ENCODE assay signal across 8 cellular contexts in the genomic region with DNA sequence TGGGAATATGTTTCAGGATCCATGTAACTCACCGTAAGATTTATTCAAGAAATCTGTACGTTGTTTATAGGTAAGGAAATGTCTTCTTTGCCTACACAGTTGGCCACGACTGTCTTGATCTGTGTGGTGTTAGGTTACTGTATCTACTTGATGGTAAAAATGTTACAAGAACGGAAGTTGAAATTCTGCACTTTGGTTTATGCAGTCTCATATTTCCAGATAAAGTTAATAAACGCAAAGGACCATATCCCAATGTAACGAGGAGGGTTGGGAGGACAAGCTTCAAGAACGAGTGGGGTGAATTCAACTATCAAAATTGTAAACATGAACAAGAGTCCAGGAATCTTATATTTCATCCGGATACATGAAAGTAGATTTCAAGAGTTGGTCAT. TPM values are rescaled to one million over a fixed set of nuclear protein-coding genes. Genes with fewer than 3 reads are reported as not detected.
A peak's percentile ranks its signal among the peaks of the same experiment; 100 is the strongest.
DNase-seq lines count a peak whose midpoint lies in the region; ATAC-seq and TF ChIP-seq lines count a peak whose summit lies in the region.

No MANE protein-coding gene starts in this region.

- H3K27ac ChIP-seq in DND-41 (ENCODE audit: low read length) (peak overlapping the region; percentile 74), MM.1S (ENCODE audit: low read length) (peak overlapping the region; percentile 49; the same call in 1 of the 2 replicates), duodenal mucosa (ENCODE audit: low read depth, low read length) (peak overlapping the region; percentile 67)

- no peaks in the 10 kb centered on the region for H3K9me3 Mint-ChIP-seq in naive thymus-derived CD8-positive, alpha-beta T cell

- no peaks in the 10 kb centered on the region for H3K27me3 ChIP-seq in DND-41 (ENCODE audit: insufficient read depth, low read length, poor library complexity)
- H3K27me3 ChIP-seq in MM.1S (replicated peaks; ENCODE audit: insufficient read depth, low read length): no peaks in the 10 kb centered on the region
- no peaks in the 10 kb centered on the region for H3K27me3 ChIP-seq in duodenal mucosa (ENCODE audit: control insufficient read depth in 1 of 2, insufficient read depth in 2 of 2, low read length in 2 of 2)

- H3F3A ChIP-seq in MM.1S (ENCODE audit: insufficient read depth, low read length): peaks cover 5% of the 10 kb centered on the region; the same call in 1 of the 2 replicates

- POLR2A ChIA-PET in naive thymus-derived CD8-positive, alpha-beta T cell (lab: Charles Lee): interaction anchor here (0.8 to 7.8 kb wide), 11 partner anchors 18 to 1451 kb away, joined by 3 to 82 read pairs (median 4); a partner anchor contains a TSS

- H3K9me2 ChIP-seq in MM.1S (replicated peaks; ENCODE audit: insufficient read depth, low read length): no peaks in the 10 kb centered on the region

- H3K4me1 Mint-ChIP-seq in naive thymus-derived CD8-positive, alpha-beta T cell: peaks cover 16 to 34% (median 29%) of the 10 kb centered on the region in 4 donors

- H3K9ac ChIP-seq in DND-41 (ENCODE audit: low read depth, low read length) (peak overlapping the region; percentile 88), MM.1S (ENCODE audit: low read length) (peak overlapping the region; percentile 65), duodenal mucosa (ENCODE audit: low read depth in 1 of 2, low read length in 2 of 2) (peak overlapping the region; percentile 65 to 75)

- H2AFZ ChIP-seq in DND-41 (ENCODE audit: low read depth, low read length) (peak overlapping the region; percentile 83), MM.1S (ENCODE audit: low read length) (peak overlapping the region; percentile 70)

- H3K36me3 ChIP-seq in DND-41 (ENCODE audit: insufficient read depth, low read length) (no peaks in the 10 kb centered on the region), MM.1S (replicated peaks; ENCODE audit: insufficient read depth, low read length) (no peaks in the 10 kb centered on the region), duodenal mucosa (ENCODE audit: control insufficient read depth in 1 of 2, insufficient read depth in 2 of 2, low read length in 2 of 2) (no peaks in the 10 kb centered on the region)

- peak overlapping the region in 9 of 10 donors; percentile 98 to 100 (median 100) for H3K4me3 Mint-ChIP-seq in naive thymus-derived CD8-positive, alpha-beta T cell

- ATAC-seq in DND-41 (ENCODE audit: insufficient read depth, low read depth): no peak
- no peak for ATAC-seq in naive thymus-derived CD8-positive, alpha-beta T cell
- no peak for ATAC-seq in HG02938 (IDR thresholded peaks at IDR 0.05; ENCODE audit: unreplicated experiment)
- no peak for ATAC-seq in HG02588 (IDR thresholded peaks at IDR 0.05; ENCODE audit: unreplicated experiment)

- no peak for TF ChIP-seq CTCF in DND-41 (IDR thresholded peaks at IDR 0.05; ENCODE audit: borderline replicate concordance, extremely low read depth, low read length, poor library complexity, severe bottlenecking)
- no peak for TF ChIP-seq CTCF in MM.1S (IDR thresholded peaks at IDR 0.05; ENCODE audit: low read length)

- peaks cover 29% of the 10 kb centered on the region for H3K4me1 ChIP-seq in DND-41 (ENCODE audit: insufficient read depth, low read length)
- H3K4me1 ChIP-seq in MM.1S (ENCODE audit: low read length): peaks cover 11% of the 10 kb centered on the region
- peaks cover 25 to 29% of the 10 kb centered on the region in 2 donors for H3K4me1 ChIP-seq in duodenal mucosa (ENCODE audit: control insufficient read depth in 1 of 2, insufficient read depth in 2 of 2, low read length in 2 of 2)

- no peak for DNase-seq in DND-41
- no peak for DNase-seq in MM.1S
- DNase-seq in naive thymus-derived CD8-positive, alpha-beta T cell: peak in 2 of 10 donors; percentile 25 to 35
- DNase-seq in NCI-H526 (lab: John Stamatoyannopoulos, UW): no peak
- DNase-seq in hypothalamus (lab: John Stamatoyannopoulos, UW): no peak

- H3K79me2 ChIP-seq in DND-41 (ENCODE audit: insufficient read depth, low read length): peaks cover 42% of the 10 kb centered on the region
- peaks cover 47% of the 10 kb centered on the region for H3K79me2 ChIP-seq in MM.1S (ENCODE audit: low read length)

- H4K20me1 ChIP-seq in DND-41 (ENCODE audit: insufficient read depth, low read length): no peaks in the 10 kb centered on the region
- H4K20me1 ChIP-seq in MM.1S (ENCODE audit: insufficient read depth, low read length): no peaks in the 10 kb centered on the region

- peak overlapping the region; percentile 48 to 75 for H3K4me3 ChIP-seq in DND-41 (ENCODE audit: low read depth in 1 of 2, low read length in 2 of 2)
- peak overlapping the region; percentile 90 for H3K4me3 ChIP-seq in MM.1S (ENCODE audit: low read length)
- peak overlapping the region; percentile 87 to 90 for H3K4me3 ChIP-seq in duodenal mucosa (ENCODE audit: low read depth in 1 of 2, low read length in 2 of 2)

- peak overlapping the region; percentile 92 to 100 (median 99) for H3K27ac Mint-ChIP-seq in naive thymus-derived CD8-positive, alpha-beta T cell

- peak overlapping the region; percentile 83 for H3K4me2 ChIP-seq in DND-41 (ENCODE audit: insufficient read depth, low read length)
- H3K4me2 ChIP-seq in MM.1S (ENCODE audit: low read depth, low read length): peak overlapping the region; percentile 81

- H3K9me3 ChIP-seq in DND-41 (ENCODE audit: insufficient read depth, low read length, severe bottlenecking): no peaks in the 10 kb centered on the region
- H3K9me3 ChIP-seq in MM.1S (replicated peaks; ENCODE audit: insufficient read depth, low read length): no peaks in the 10 kb centered on the region
- H3K9me3 ChIP-seq in duodenal mucosa (ENCODE audit: control insufficient read depth in 1 of 2, low read length in 2 of 2): no peaks in the 10 kb centered on the region

- H3K27me3 Mint-ChIP-seq in naive thymus-derived CD8-positive, alpha-beta T cell: no peaks in the 10 kb centered on the region

- peaks cover 0 to 5% (median 3%) of the 10 kb centered on the region in 3 donors for H3K36me3 Mint-ChIP-seq in naive thymus-derived CD8-positive, alpha-beta T cell

RNA-seq across cellular contexts. Expression of a gene that starts 1.0 kb away (rescaled TPM):
- total RNA-seq in naive thymus-derived CD8-positive, alpha-beta T cell: 10 to 100 TPM; 23.6 to 25.2 TPM
- polyA plus RNA-seq in naive thymus-derived CD8-positive, alpha-beta T cell: 1 to 10 TPM; 2.4 to 4.3 (median 4.1) TPM

RNA-seq across cellular contexts. Expression of a gene that starts 50.6 kb away (rescaled TPM):
- 10 to 100 TPM; 57.9 to 63.2 TPM for total RNA-seq in naive thymus-derived CD8-positive, alpha-beta T cell
- 10 to 100 TPM; 41.9 to 65.9 (median 62.4) TPM for polyA plus RNA-seq in naive thymus-derived CD8-positive, alpha-beta T cell

RNA-seq across cellular contexts. Expression of a gene that starts 51.4 kb away (rescaled TPM):
- total RNA-seq in naive thymus-derived CD8-positive, alpha-beta T cell: 10 to 100 TPM; 23.0 to 23.5 TPM
- 10 to 100 TPM; 29.6 to 36.9 (median 34.8) TPM for polyA plus RNA-seq in naive thymus-derived CD8-positive, alpha-beta T cell
